ENCODE assay signal across 8 cellular contexts in the genomic region with DNA sequence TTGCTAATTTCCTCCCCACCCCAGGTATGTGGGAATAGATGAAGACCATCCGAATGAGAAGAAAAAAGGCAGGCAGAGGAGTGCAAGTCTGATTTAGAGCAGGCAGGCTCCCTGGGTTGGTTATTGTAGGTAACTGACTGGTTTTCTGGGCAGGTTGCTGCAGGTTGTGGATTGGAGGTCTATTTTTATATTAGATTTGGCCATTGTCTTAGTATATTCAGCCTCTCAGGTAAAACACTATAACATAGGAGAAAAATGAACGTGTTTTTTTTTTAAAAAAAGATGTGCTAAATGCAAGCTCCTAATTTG. TPM values are rescaled to one million over a fixed set of nuclear protein-coding genes. Genes with fewer than 3 reads are reported as not detected.
A peak's percentile ranks its signal among the peaks of the same experiment; 100 is the strongest.
DNase-seq lines count a peak whose midpoint lies in the region; ATAC-seq and TF ChIP-seq lines count a peak whose summit lies in the region.

No MANE protein-coding gene starts in this region.

- intact Hi-C loops in OCI-LY7 (cut with micrococcal nuclease; ENCODE audit: unreplicated experiment), result loop anchor here (1.0 to 5.0 kb wide), 4 partner anchors 34 to 483 kb away; partner anchors contain the start of gene MCUR1

- peaks cover 10% of the 10 kb centered on the region for H3K36me3 ChIP-seq in OCI-LY7 (ENCODE audit: insufficient read depth, low read length)

- H3K79me2 ChIP-seq in OCI-LY7 (ENCODE audit: insufficient read depth, low read depth, low read length), result peaks cover 15% of the 10 kb centered on the region; the same call in 1 of the 2 replicates

- TF ChIP-seq CTCF in OCI-LY7 (conservative IDR thresholded peaks at IDR 0.05; ENCODE audit: low read length) (no peak), epithelial cell of proximal tubule (conservative IDR thresholded peaks at IDR 0.05; ENCODE audit: low read depth, low read length) (no peak)

- H3K27ac ChIP-seq in OCI-LY7 (ENCODE audit: low read depth, low read length, poor library complexity, severe bottlenecking), result peak overlapping the region; percentile 54

- DNase-seq in OCI-LY7 (ENCODE audit: low spot score) (no peak), epithelial cell of proximal tubule (ENCODE audit: low read depth) (no peak), pons (ENCODE audit: low spot score) (peak; percentile 16), SHP77 treated with DMSO at 0.1 percent for 48 hours (lab: John Stamatoyannopoulos, UW) (no peak), amygdala (lab: John Stamatoyannopoulos, UW) (no peak), NCI-H2227 (lab: John Stamatoyannopoulos, UW; ENCODE audit: unreplicated experiment) (no peak)

- H3K4me3 ChIP-seq in GM08714 (ENCODE audit: low read length), result peak overlapping the region; percentile 97
- peak overlapping the region; percentile 89 for H3K4me3 ChIP-seq in OCI-LY7 (ENCODE audit: low read depth, low read length, poor library complexity, severe bottlenecking)
- H3K4me3 ChIP-seq in epithelial cell of proximal tubule (ENCODE audit: low read depth, low read length), result peak overlapping the region; percentile 99

- ATAC-seq in HG03159 (IDR thresholded peaks at IDR 0.05; ENCODE audit: unreplicated experiment), result no peak

- peaks cover 30% of the 10 kb centered on the region for H3K4me1 ChIP-seq in OCI-LY7 (ENCODE audit: insufficient read depth, low read length, poor library complexity, severe bottlenecking)

- H2AFZ ChIP-seq in OCI-LY7 (ENCODE audit: low read length), result peak overlapping the region; percentile 92

- POLR2A ChIA-PET in OCI-LY7 (lab: Charles Lee), result interaction anchor here (0.6 to 4.4 kb wide), 31 partner anchors 11 to 288 kb away, joined by 3 to 43 read pairs (median 4); partner anchors contain the start of genes NOL7 and SIRT5

- H3K4me2 ChIP-seq in OCI-LY7 (ENCODE audit: low read length), result peak overlapping the region; percentile 98

- BruUV-seq in OCI-LY7 (replicated peaks; lab: Mats Ljungman, UMichigan), result TSS peak; percentile 98

- no peaks in the 10 kb centered on the region for H3K9me2 ChIP-seq in OCI-LY7 (ENCODE audit: insufficient read depth, low read length)

- H4K20me1 ChIP-seq in OCI-LY7 (ENCODE audit: insufficient read depth, low read length), result no peaks in the 10 kb centered on the region

- CTCF ChIA-PET in OCI-LY7 (lab: Charles Lee; ENCODE audit: unreplicated experiment), result interaction anchor here (0.6 to 1.2 kb wide), 7 partner anchors 24 to 291 kb away, joined by 3 to 5 read pairs (median 4); no protein-coding TSS in a partner anchor

- no peaks in the 10 kb centered on the region for H3K9me3 ChIP-seq in OCI-LY7 (ENCODE audit: low read length)

RNA-seq across cellular contexts. Expression of gene TBC1D7, which starts 0.5 kb away (rescaled TPM):
- total RNA-seq in OCI-LY7 (2014; rRNA removed; shearing (Covaris generic)), result 52.9 and 69.2 TPM in 2 replicates
- total RNA-seq in OCI-LY7 (2022) (46.2 and 50.5 TPM in 2 replicates), epithelial cell of proximal tubule (17.1 and 20.3 TPM in 2 replicates)
